Comparison of ENCODE assay signal across 37 cellular contexts in genomic region chr2:75226617-75227016, GRCh38. TPM values are rescaled to one million over a fixed set of nuclear protein-coding genes. Genes with fewer than 3 reads are reported as not detected.
A peak's percentile ranks its signal among the peaks of the same experiment; 100 is the strongest.
DNase-seq lines count a peak whose midpoint lies in the region; ATAC-seq, FAIRE-seq and TF ChIP-seq lines count a peak whose summit lies in the region.
"Had no signal": no experiment of that assay in that cellular context is flagged by ENCODE, and none has a peak within 500 bp of the region (broad histone marks: within the 10 kb centered on the region; RNA-seq: fewer than 3 reads in every experiment).

No MANE protein-coding gene starts in this region.

- H3K4me1 ChIP-seq in HepG2 (ENCODE audit: insufficient read depth, low read length) (no peaks in the 10 kb centered on the region), right lobe of liver (no peaks in the 10 kb centered on the region), IMR-90 (ENCODE audit: control insufficient read depth, insufficient read depth, low read length) (peaks cover 6% of the 10 kb centered on the region)
- H3K4me1 ChIP-seq: BLaER1; BLaER1 treated with 17β-estradiol and CSF1 and Interleukin-3, amounts not matched to agents 10 nM and 100 nM; Caco-2 had no signal

- no peak overlapping the region for H3K18ac ChIP-seq in IMR-90 (ENCODE audit: low read depth, low read length)

- H2BK15ac ChIP-seq in IMR-90 (ENCODE audit: low read depth, low read length), result no peak overlapping the region

- TF ChIP-seq EP300 in HepG2 (IDR thresholded peaks at IDR 0.05; ENCODE audit: low read depth in 2 of 2, low read length in 2 of 2), result no peak
- no peak for TF ChIP-seq EP300 in HepG2 (CRISPR knock-in tag; IDR thresholded peaks at IDR 0.05; ENCODE audit: borderline replicate concordance)

- no peak overlapping the region for H3K27ac ChIP-seq in HepG2 (ENCODE audit: extremely low read length, insufficient read depth, low read length)
- no peak overlapping the region for H3K27ac ChIP-seq in right lobe of liver
- no peak overlapping the region for H3K27ac ChIP-seq in IMR-90 (ENCODE audit: insufficient read depth, low read length)
- H3K27ac ChIP-seq: 22Rv1; A549; BLaER1; BLaER1 treated with 17β-estradiol and CSF1 and Interleukin-3, amounts not matched to agents 10 nM and 100 nM; C4-2B had no signal

- H3K23ac ChIP-seq in IMR-90 (ENCODE audit: low read depth, low read length), result no peak overlapping the region

- H4K91ac ChIP-seq in IMR-90 (ENCODE audit: insufficient read depth, low read depth, low read length), result no peak overlapping the region

- BruUV-seq in HepG2 (replicated peaks; lab: Mats Ljungman, UMichigan) (no TSS peak), IMR-90 (replicated peaks; lab: Mats Ljungman, UMichigan) (no TSS peak)

- H4K20me1 ChIP-seq in HepG2 (ENCODE audit: insufficient read depth, low read length), result no peaks in the 10 kb centered on the region
- H4K20me1 ChIP-seq in IMR-90 (ENCODE audit: insufficient read depth, low read length), result no peaks in the 10 kb centered on the region
- H4K20me1 ChIP-seq: BLaER1; BLaER1 treated with 17β-estradiol and CSF1 and Interleukin-3, amounts not matched to agents 10 nM and 100 nM had no signal

- H4K5ac ChIP-seq in IMR-90 (ENCODE audit: low read depth, low read length), result no peak overlapping the region

- dilution Hi-C loops in IMR-90 (cut with HindIII; ENCODE audit: low sequenced_read_pairs, unreplicated experiment), result no loop called here

- no peaks in the 10 kb centered on the region for H3K79me1 ChIP-seq in IMR-90 (ENCODE audit: low read depth in 1 of 2, low read length in 2 of 2)

- H4K8ac ChIP-seq in IMR-90 (ENCODE audit: low read depth in 2 of 2, low read length in 2 of 2), result no peak overlapping the region

- POLR2A ChIA-PET in HepG2 (lab: Yijun Ruan, JAX) (no interaction called here), IMR-90 (lab: Charles Lee; ENCODE audit: unreplicated experiment) (no interaction called here)

- no peak overlapping the region for H2BK5ac ChIP-seq in IMR-90 (ENCODE audit: low read depth, low read length, poor library complexity, severe bottlenecking)

- FAIRE-seq in HepG2 (lab: Jason Lieb, UNC), result no peak
- FAIRE-seq: A204.1, A549, D721Med had no signal

- H2AK5ac ChIP-seq in IMR-90 (ENCODE audit: low read depth, low read length), result no peak overlapping the region

- ATAC-seq in HepG2 (no peak), right lobe of liver (no peak), IMR-90 (ENCODE audit: low read depth) (no peak), GM18907 (IDR thresholded peaks at IDR 0.05; ENCODE audit: unreplicated experiment) (no peak)
- ATAC-seq: A549; CD8-positive, alpha-beta T cell had no signal

- intact Hi-C loops in HepG2 (cut with micrococcal nuclease; ENCODE audit: unreplicated experiment), result no loop called here
- intact Hi-C loops in right lobe of liver (cut with DNase I), result no loop called here
- intact Hi-C loops in IMR-90 (cut with micrococcal nuclease), result no loop called here

- H3K9me3 ChIP-seq in HepG2 (ENCODE audit: low read length) (no peaks in the 10 kb centered on the region), right lobe of liver (no peaks in the 10 kb centered on the region), IMR-90 (ENCODE audit: control insufficient read depth, insufficient read depth, low read length) (no peaks in the 10 kb centered on the region)
- H3K9me3 ChIP-seq: A549; BE2C; BLaER1; BLaER1 treated with 17β-estradiol and CSF1 and Interleukin-3, amounts not matched to agents 10 nM and 100 nM; Caco-2 had no signal

- H3K36me3 ChIP-seq in HepG2 (replicated peaks in 1 of 2; ENCODE audit: control insufficient read depth in 1 of 2, insufficient read depth in 2 of 2, low read length in 2 of 2), result no peaks in the 10 kb centered on the region
- no peaks in the 10 kb centered on the region for H3K36me3 ChIP-seq in right lobe of liver
- no peaks in the 10 kb centered on the region for H3K36me3 ChIP-seq in IMR-90 (ENCODE audit: control insufficient read depth, insufficient read depth, low read length)
- H3K36me3 ChIP-seq: BE2C; BLaER1; BLaER1 treated with 17β-estradiol and CSF1 and Interleukin-3, amounts not matched to agents 10 nM and 100 nM had no signal

- H3K9ac ChIP-seq in HepG2 (ENCODE audit: insufficient read depth, low read depth, low read length) (no peak overlapping the region), IMR-90 (ENCODE audit: low read depth, low read length) (no peak overlapping the region)
- H3K9ac ChIP-seq: BLaER1; BLaER1 treated with 17β-estradiol and CSF1 and Interleukin-3, amounts not matched to agents 10 nM and 100 nM had no signal

- no peak overlapping the region for H3K4me2 ChIP-seq in HepG2 (ENCODE audit: low read depth, low read length)
- H3K4me2 ChIP-seq in IMR-90 (ENCODE audit: low read depth, low read length), result no peak overlapping the region
- H3K4me2 ChIP-seq: A549; BLaER1; BLaER1 treated with 17β-estradiol and CSF1 and Interleukin-3, amounts not matched to agents 10 nM and 100 nM had no signal

- 0 out of 2 replicates have a peak overlapping the region, but pooled peaks have one; percentile 16 for H2BK20ac ChIP-seq in IMR-90 (ENCODE audit: low read depth, low read length)

- peaks cover 12% of the 10 kb centered on the region for H3K9me1 ChIP-seq in IMR-90 (ENCODE audit: insufficient read depth, low read length)

- no peak overlapping the region for H3K56ac ChIP-seq in IMR-90 (ENCODE audit: extremely low read depth, insufficient read depth, low read length)

- no peak overlapping the region for H2AK9ac ChIP-seq in IMR-90 (replicated peaks; ENCODE audit: low read depth, low read length, poor library complexity)

- 16% methylated on average over 3 of the region's 3 CpGs for WGBS in HepG2 (ENCODE audit: low lambda C conversion rate)
- WGBS in right lobe of liver (ENCODE audit: insufficient coverage, low coverage, low lambda C conversion rate, missing lambda C conversion rate), result 69% methylated on average over 3 of the region's 3 CpGs
- WGBS in IMR-90 (ENCODE audit: extremely low coverage in 2 of 2, insufficient read length in 1 of 2), 2 experiments, result no CpG with 5 or more reads among the region's 3 CpGs

- in situ Hi-C loops in HepG2 (cut with HindIII; ENCODE audit: extremely low pct_ligation_motif_present, low pct_unique_long_range_greater_than_20kb) (no loop called here), IMR-90 (cut with MboI; ENCODE audit: low sequenced_read_pairs) (no loop called here)

- H3K79me2 ChIP-seq in HepG2 (ENCODE audit: insufficient read depth, low read length), result no peaks in the 10 kb centered on the region

- H3K4me3 ChIP-seq in HepG2 (replicated peaks in 1 of 3; ENCODE audit: insufficient read depth in 1 of 3, low read depth in 2 of 3, low read length in 3 of 3), result no peak overlapping the region
- H3K4me3 ChIP-seq in right lobe of liver, result no peak overlapping the region
- H3K4me3 ChIP-seq in IMR-90 (ENCODE audit: insufficient read depth, low read depth, low read length), result no peak overlapping the region
- H3K4me3 ChIP-seq: A549; BLaER1; BLaER1 treated with 17β-estradiol and CSF1 and Interleukin-3, amounts not matched to agents 10 nM and 100 nM had no signal

- TF ChIP-seq POLR2A in HepG2 (IDR thresholded peaks at IDR 0.05; ENCODE audit: insufficient read depth in 1 of 2, low read depth in 2 of 2, low read length in 2 of 2) (no peak), right lobe of liver (IDR thresholded peaks at IDR 0.05) (no peak), IMR-90 (IDR thresholded peaks at IDR 0.05; ENCODE audit: low read depth, low read length) (no peak)

- TF ChIP-seq RAD21 in HepG2 (CRISPR knock-in tag; IDR thresholded peaks at IDR 0.05), result no peak
- TF ChIP-seq RAD21 in IMR-90 (IDR thresholded peaks at IDR 0.05; ENCODE audit: low read length), result no peak

- no peak overlapping the region for H2BK120ac ChIP-seq in IMR-90 (ENCODE audit: low read depth, low read length)

- no peak overlapping the region; the same call in 1 of the 2 replicates for H3K4ac ChIP-seq in IMR-90 (ENCODE audit: low read depth, low read length)

- DNase-seq in NCI-H82 (lab: John Stamatoyannopoulos, UW) (peak; percentile 8), NCI-H82 treated with DMSO at 0.1 percent for 48 hours (lab: John Stamatoyannopoulos, UW; ENCODE audit: unreplicated experiment) (no peak), HepG2 (ENCODE audit: low spot score) (no peak), right lobe of liver (no peak), IMR-90 (no peak)
- DNase-seq: 8988T; ACHN; AML-193; BE2C; C1 segment of cervical spinal cord; Caco-2; Calu3; CD4-positive, alpha-beta memory T cell; CD4-positive, alpha-beta T cell; CD4-positive, CD25-positive, alpha-beta regulatory T cell; CD8-positive, alpha-beta memory T cell; CD8-positive, alpha-beta T cell; COR-L47; DMS 273 treated with DMSO at 0.1 percent for 48 hours; DMS153; DMS53; DMS79; DMS79 treated with DMSO at 0.1 percent for 48 hours; DND-41; EL had no signal

- H2AFZ ChIP-seq in HepG2 (ENCODE audit: low read length) (no peak overlapping the region), IMR-90 (replicated peaks; ENCODE audit: low read length, poor library complexity) (no peak overlapping the region)

- TF ChIP-seq CTCF in HepG2 (CRISPR knock-in tag; IDR thresholded peaks at IDR 0.05) (no peak), right lobe of liver (IDR thresholded peaks at IDR 0.05) (no peak), IMR-90 (conservative IDR thresholded peaks at IDR 0.05; ENCODE audit: low read depth, low read length) (no peak)

- no peaks in the 10 kb centered on the region for H3K27me3 ChIP-seq in HepG2 (ENCODE audit: control insufficient read depth in 1 of 2, insufficient read depth in 2 of 2, low read length in 2 of 2)
- H3K27me3 ChIP-seq in right lobe of liver, result no peaks in the 10 kb centered on the region
- no peaks in the 10 kb centered on the region for H3K27me3 ChIP-seq in IMR-90 (ENCODE audit: control insufficient read depth, insufficient read depth, low read length)
- H3K27me3 ChIP-seq: BE2C; BLaER1; BLaER1 treated with 17β-estradiol and CSF1 and Interleukin-3, amounts not matched to agents 10 nM and 100 nM had no signal

- no peak overlapping the region for H3K14ac ChIP-seq in IMR-90 (replicated peaks; ENCODE audit: low read depth, low read length)

- CTCF ChIA-PET in HepG2 (lab: Yijun Ruan, JAX; ENCODE audit: low intra/inter-chr PET ratio, low total read pairs), result no interaction called here
- CTCF ChIA-PET in IMR-90 (lab: Yijun Ruan, JAX), result no interaction called here

RNA-seq across cellular contexts. Expression of gene TACR1, which starts 27.3 kb away (rescaled TPM):
- not detected in 2 replicates for total RNA-seq in HepG2 (2016; rRNA removed; fragmentation: Illumina TruSeq; extraction: Trizol)
- total RNA-seq in HepG2 (2016; cell fraction: cytosol; rRNA removed; fragmentation: Illumina TruSeq; extraction: Trizol; ENCODE audit: low read depth), result not detected in 2 replicates
- not detected in 2 replicates for total RNA-seq in HepG2 (2016; cell fraction: insoluble cytoplasmic fraction; rRNA removed; fragmentation: Illumina TruSeq; extraction: Trizol)
- total RNA-seq in HepG2 (2016; cell fraction: membrane; rRNA removed; fragmentation: Illumina TruSeq; extraction: Trizol), result not detected in 2 replicates
- total RNA-seq in HepG2 (2016; cell fraction: nucleus; rRNA removed; fragmentation: Illumina TruSeq; extraction: Trizol), result not detected in 2 replicates
- not detected in 2 replicates for polyA plus RNA-seq in HepG2 (2011; rRNA removed)
- polyA plus RNA-seq in HepG2 (2011; cell fraction: cytosol; rRNA removed), result not detected in 2 replicates
- not detected in 2 replicates for polyA plus RNA-seq in HepG2 (2011; cell fraction: nucleus; rRNA removed)
- polyA plus RNA-seq in HepG2 (2012), result 0.03 TPM in 1 of 2 replicates, not detected in the other
- not detected in 2 replicates for polyA plus RNA-seq in HepG2 (2016; cell fraction: cytosol; fragmentation: Illumina TruSeq; extraction: Trizol; ENCODE audit: low read depth)
- polyA plus RNA-seq in HepG2 (2016; cell fraction: insoluble cytoplasmic fraction; fragmentation: Illumina TruSeq; extraction: Trizol; ENCODE audit: low read depth), result not detected in 2 replicates
- not detected in 2 replicates for polyA plus RNA-seq in HepG2 (2016; cell fraction: membrane; fragmentation: Illumina TruSeq; extraction: Trizol; ENCODE audit: low read depth)
- polyA plus RNA-seq in HepG2 (2016; cell fraction: nucleus; fragmentation: Illumina TruSeq; extraction: Trizol; ENCODE audit: insufficient read depth, low read depth), result not detected in 2 replicates
- polyA minus RNA-seq in HepG2 (2011; rRNA and poly(A)+ RNA removed; ENCODE audit: low replicate concordance), result not detected in 2 replicates
- not detected in 2 replicates for polyA minus RNA-seq in HepG2 (2011; cell fraction: cytosol; rRNA and poly(A)+ RNA removed)
- not detected in 2 replicates for polyA minus RNA-seq in HepG2 (2011; cell fraction: nucleus; rRNA and poly(A)+ RNA removed)
- total RNA-seq in right lobe of liver, result not detected
- under 0.01 TPM in 2 replicates for total RNA-seq in IMR-90 (2012; rRNA removed)
- 0.06 and 0.09 TPM in 2 replicates for polyA plus RNA-seq in IMR-90 (2012; rRNA removed)
- polyA plus RNA-seq in IMR-90 (2012; cell fraction: cytosol; rRNA removed), result 0.02 TPM in 1 of 2 replicates, not detected in the other
- polyA plus RNA-seq in IMR-90 (2012; cell fraction: nucleus; rRNA removed; ENCODE audit: low replicate concordance), result 0.10 and 0.23 TPM in 2 replicates
- total RNA-seq: A172; A673; Calu3; CD4-positive, alpha-beta memory T cell; CD4-positive, CD25-positive, alpha-beta regulatory T cell; CD8-positive, alpha-beta memory T cell; Daoy had no signal
- polyA plus RNA-seq: CD14-positive monocyte; CD8-positive, alpha-beta memory T cell had no signal
